Comparison of ENCODE assay signal across 9 cellular contexts in genomic region chr9:127983847-127984289, GRCh38. TPM values are rescaled to one million over a fixed set of nuclear protein-coding genes. Genes with fewer than 3 reads are reported as not detected.
A peak's percentile ranks its signal among the peaks of the same experiment; 100 is the strongest.
DNase-seq lines count a peak whose midpoint lies in the region; ATAC-seq and TF ChIP-seq lines count a peak whose summit lies in the region.
"Had no signal": no experiment of that assay in that cellular context is flagged by ENCODE, and none has a peak within 500 bp of the region (broad histone marks: within the 10 kb centered on the region; RNA-seq: fewer than 3 reads in every experiment).

No MANE protein-coding gene starts in this region.

- no peaks in the 10 kb centered on the region for H3F3A ChIP-seq in PC-3 (ENCODE audit: low read length, unreplicated experiment)

- H3K27ac Mint-ChIP-seq in CD8-positive, alpha-beta memory T cell = peak overlapping the region in 6 of 8 donors; percentile 22 to 66 (median 51)
- H3K27ac Mint-ChIP-seq in T-helper 17 cell = peak overlapping the region; percentile 53

- CTCF ChIA-PET in CD8-positive, alpha-beta memory T cell (lab: Charles Lee) = interaction anchor here (0.9 to 13.0 kb wide), 2 partner anchors 34 to 47 kb away, joined by 3 to 186 read pairs; no protein-coding TSS in a partner anchor
- CTCF ChIA-PET in PC-3 (lab: Charles Lee) = no interaction called here

- no peaks in the 10 kb centered on the region for H3K9me2 ChIP-seq in PC-3 (replicated peaks; ENCODE audit: low read length)

- no peak for TF ChIP-seq CTCF in PC-3 (conservative IDR thresholded peaks at IDR 0.05; ENCODE audit: low read depth, low read length)

- DNase-seq in CD8-positive, alpha-beta memory T cell = peak in 1 of 5 donors; percentile 37
- no peak for DNase-seq in T-helper 17 cell
- no peak for DNase-seq in NCI-H2227 (lab: John Stamatoyannopoulos, UW; ENCODE audit: unreplicated experiment)
- DNase-seq in PC-3 = no peak
- no peak for DNase-seq in EL
- no peak for DNase-seq in NCI-H1417 (lab: John Stamatoyannopoulos, UW)

- BruUV-seq in PC-3 (replicated peaks; lab: Mats Ljungman, UMichigan) = no TSS peak

- peaks cover 24 to 37% (median 28%) of the 10 kb centered on the region in 3 donors for H3K4me1 Mint-ChIP-seq in CD8-positive, alpha-beta memory T cell
- peaks cover 26% of the 10 kb centered on the region for H3K4me1 Mint-ChIP-seq in T-helper 17 cell

- peaks cover 10% of the 10 kb centered on the region for H3K36me3 ChIP-seq in CD8-positive, alpha-beta memory T cell (ENCODE audit: insufficient read depth, low read length)
- no peaks in the 10 kb centered on the region for H3K36me3 ChIP-seq in PC-3 (ENCODE audit: low read depth, low read length)
- H3K36me3 ChIP-seq: thoracic aorta had no signal

- H3K4me1 ChIP-seq in CD8-positive, alpha-beta memory T cell (ENCODE audit: insufficient read depth, low read length) = peaks cover 34% of the 10 kb centered on the region
- H3K4me1 ChIP-seq in PC-3 (ENCODE audit: insufficient read depth, low read length) = peaks cover 19% of the 10 kb centered on the region

- H3K27ac ChIP-seq in CD8-positive, alpha-beta memory T cell (ENCODE audit: low read depth, low read length) = no peak overlapping the region
- H3K27ac ChIP-seq in PC-3 (ENCODE audit: low read length) = no peak overlapping the region
- H3K27ac ChIP-seq: thoracic aorta had no signal

- intact Hi-C loops in PC-3 (cut with micrococcal nuclease) = no loop called here

- POLR2A ChIA-PET in CD8-positive, alpha-beta memory T cell (lab: Charles Lee) = no interaction called here
- POLR2A ChIA-PET in PC-3 (lab: Charles Lee; ENCODE audit: unreplicated experiment) = no interaction called here

- H3K4me3 ChIP-seq in CD8-positive, alpha-beta memory T cell (ENCODE audit: low read length) = no peak overlapping the region
- H3K4me3 ChIP-seq in PC-3 (ENCODE audit: low read length) = no peak overlapping the region
- H3K4me3 ChIP-seq: thoracic aorta had no signal

- H3K9me3 Mint-ChIP-seq in CD8-positive, alpha-beta memory T cell = no peaks in the 10 kb centered on the region

- H3K4me2 ChIP-seq in PC-3 (ENCODE audit: low read length) = no peak overlapping the region

- H2AFZ ChIP-seq in PC-3 (ENCODE audit: low read length) = no peak overlapping the region

- H3K9ac ChIP-seq in PC-3 (ENCODE audit: low read length) = no peak overlapping the region

- H3K36me3 Mint-ChIP-seq in CD8-positive, alpha-beta memory T cell = peaks cover 0 to 15% (median 0%) of the 10 kb centered on the region in 3 donors
- peaks cover 5% of the 10 kb centered on the region for H3K36me3 Mint-ChIP-seq in T-helper 17 cell (ENCODE audit: low read depth)

- H3K4me3 Mint-ChIP-seq in CD8-positive, alpha-beta memory T cell = peak overlapping the region in 2 of 7 donors; percentile 3 to 14
- no peak overlapping the region for H3K4me3 Mint-ChIP-seq in T-helper 17 cell

- ATAC-seq in GM18868 (IDR thresholded peaks at IDR 0.05; ENCODE audit: unreplicated experiment) (peak; percentile 39), HG03060 (IDR thresholded peaks at IDR 0.05; ENCODE audit: low read depth, unreplicated experiment) (peak; percentile 42), T-helper 17 cell (no peak), PC-3 (no peak)

- no peaks in the 10 kb centered on the region for H3K9me3 ChIP-seq in CD8-positive, alpha-beta memory T cell (ENCODE audit: low read length)
- no peaks in the 10 kb centered on the region for H3K9me3 ChIP-seq in T-helper 17 cell (ENCODE audit: control insufficient read depth, low read length, poor library complexity, severe bottlenecking)
- no peaks in the 10 kb centered on the region for H3K9me3 ChIP-seq in PC-3 (ENCODE audit: low read length)
- H3K9me3 ChIP-seq: thoracic aorta had no signal

- peaks cover 15% of the 10 kb centered on the region for H3K79me2 ChIP-seq in PC-3 (ENCODE audit: low read length)

- no peaks in the 10 kb centered on the region for H3K27me3 ChIP-seq in CD8-positive, alpha-beta memory T cell (ENCODE audit: insufficient read depth, low read length, poor library complexity, severe bottlenecking)
- H3K27me3 ChIP-seq in PC-3 (ENCODE audit: low read length) = no peaks in the 10 kb centered on the region

- H4K20me1 ChIP-seq in PC-3 (ENCODE audit: low read length) = peaks cover 4% of the 10 kb centered on the region; the same call in 1 of the 2 replicates

- no peaks in the 10 kb centered on the region for H3K27me3 Mint-ChIP-seq in CD8-positive, alpha-beta memory T cell
- H3K27me3 Mint-ChIP-seq in T-helper 17 cell = no peaks in the 10 kb centered on the region

RNA-seq across cellular contexts. Expression of gene EEIG1, which starts 3.1 kb away (rescaled TPM):
- 10 to 100 TPM; 82.2 to 93.3 TPM for total RNA-seq in CD8-positive, alpha-beta memory T cell
- 167 TPM for polyA plus RNA-seq in CD8-positive, alpha-beta memory T cell
- total RNA-seq in T-helper 17 cell = 100 to 1,000 TPM; 254 to 268 TPM
- total RNA-seq in PC-3 (2014; rRNA removed) = 10.8 and 26.1 TPM in 2 replicates

RNA-seq across cellular contexts. Expression of gene DPM2, which starts 46.2 kb away (rescaled TPM):
- 10 to 100 TPM; 73.8 to 75.5 TPM for total RNA-seq in CD8-positive, alpha-beta memory T cell
- 52.2 TPM for polyA plus RNA-seq in CD8-positive, alpha-beta memory T cell
- total RNA-seq in T-helper 17 cell (10 to 100 TPM; 23.3 to 26.2 TPM), PC-3 (2014; rRNA removed) (32.0 and 33.0 TPM in 2 replicates)

RNA-seq across cellular contexts. Expression of gene PIP5KL1, which starts 53.3 kb away (rescaled TPM):
- total RNA-seq in CD8-positive, alpha-beta memory T cell = 1 to 10 TPM; 1.4 to 2.5 TPM
- polyA plus RNA-seq in CD8-positive, alpha-beta memory T cell = 0.89 TPM
- total RNA-seq in T-helper 17 cell (1 to 10 TPM; 2.1 to 2.3 TPM), PC-3 (2014; rRNA removed) (5.1 and 5.4 TPM in 2 replicates)

Comparison
In these comparisons a context has a peak if more than half of its experiments do, and no peak if none do; other contexts are left out.
1. ATAC-seq: peak in GM18868 (single experiment) and HG03060 (single experiment); none in T-helper 17 cell (single experiment) and PC-3 (single experiment).